Comparison of ENCODE assay signal across 24 cellular contexts in genomic region chr1:90561384-90561783, GRCh38.
"Had no signal": no experiment of that assay in that cellular context is flagged by ENCODE, and none has a peak within 500 bp of the region (broad histone marks: within the 10 kb centered on the region; RNA-seq: fewer than 3 reads in every experiment).

No MANE protein-coding gene starts in this region.

- H3K36me3 ChIP-seq: adrenal gland, breast epithelium, SJSA1 had no signal

- H3K27me3 ChIP-seq: adrenal gland, body of pancreas, breast epithelium, SJSA1 had no signal

- H3K9ac ChIP-seq: SK-N-SH had no signal

- FAIRE-seq: astrocyte, TTC549 had no signal

- H3K4me2 ChIP-seq: SK-N-SH had no signal

- DNase-seq: activated CD4-positive, alpha-beta T cell treated with anti-CD3 and anti-CD28 coated beads for 36 hours; activated CD4-positive, alpha-beta T cell treated with anti-CD3 and anti-CD28 coated beads, Interleukin-2, amount 10 ng/mL, durations not matched to agents 7 days and 5 days; activated CD4-positive, alpha-beta T cell treated with anti-CD3 and anti-CD28 coated beads, Interleukin-2, amount 50 U/mL, for 48 hours; activated CD8-positive, alpha-beta T cell treated with anti-CD3 and anti-CD28 coated beads, Interleukin-2, amount 10 ng/mL, durations not matched to agents 7 days and 5 days; activated gamma-delta T cell treated with Interleukin-2 at 50 U/mL for 16 hours; activated naive CD4-positive, alpha-beta T cell treated with anti-CD3 and anti-CD28 coated beads for 36 hours; activated T-cell treated with anti-CD3 and anti-CD28 coated beads, Interleukin-2, amount 50 U/mL, for 24 hours; adrenal gland; body of pancreas; NCI-H1092 treated with DMSO at 0.1 percent for 48 hours; NCI-H1417 treated with DMSO at 0.1 percent for 48 hours; NCI-H187 treated with DMSO at 0.1 percent for 48 hours; NCI-H2081; NCI-H345; NCI-H524 treated with DMSO at 0.1 percent for 48 hours; SHP77 treated with DMSO at 0.1 percent for 48 hours; SK-N-SH had no signal

- ATAC-seq: activated CD4-positive, alpha-beta T cell treated with anti-CD3 and anti-CD28 coated beads for 36 hours; activated CD4-positive, CD25-positive, alpha-beta regulatory T cell treated with anti-CD3 and anti-CD28 coated beads, Interleukin-2, amount 50 U/mL, for 24 hours; activated CD8-positive, alpha-beta T cell treated with anti-CD3 and anti-CD28 coated beads, Interleukin-2, amount 10 ng/mL, durations not matched to agents 7 days and 5 days; activated naive CD4-positive, alpha-beta T cell treated with anti-CD3 and anti-CD28 coated beads, Interleukin-2, amount 50 U/mL, for 72 hours; body of pancreas; Panc1 had no signal

- H3K27ac ChIP-seq: adrenal gland, body of pancreas, breast epithelium, SJSA1 had no signal

- H3K9me3 ChIP-seq: adrenal gland, body of pancreas, breast epithelium, SJSA1, SK-N-SH had no signal

- H3K4me1 ChIP-seq: adrenal gland, body of pancreas, breast epithelium, SJSA1 had no signal

- H3K4me3 ChIP-seq: adrenal gland, body of pancreas, breast epithelium, SJSA1 had no signal
